Comparison of ENCODE assay signal across 13 cellular contexts in genomic region chr12:109892748-109893147, GRCh38. TPM values are rescaled to one million over a fixed set of nuclear protein-coding genes. Genes with fewer than 3 reads are reported as not detected.
DNase-seq lines count a peak whose midpoint lies in the region; ATAC-seq and TF ChIP-seq lines count a peak whose summit lies in the region.
"Had no signal": no experiment of that assay in that cellular context is flagged by ENCODE, and none has a peak within 500 bp of the region (broad histone marks: within the 10 kb centered on the region; RNA-seq: fewer than 3 reads in every experiment).

No MANE protein-coding gene starts in this region.

- no peak for DNase-seq in activated CD4-positive, CD25-positive, alpha-beta regulatory T cell treated with anti-CD3 and anti-CD28 coated beads, Interleukin-2, amount 50 U/mL, for 72 hours
- DNase-seq in neuronal stem cell (ENCODE audit: low spot score) (no peak), lower lobe of right lung (no peak), kidney glomerular epithelial cell (lab: John Stamatoyannopoulos, UW) (no peak), brain microvascular endothelial cell (no peak)
- DNase-seq: activated T-cell treated with anti-CD3 and anti-CD28 coated beads, Interleukin-2, amount 50 U/mL, for 1 hour; NCI-H2171; SK-N-SH; stimulated activated CD4-positive, alpha-beta T cell treated with anti-CD3 and anti-CD28 coated beads, Interleukin-4, amount 100 ng/mL, for 24 hours had no signal

- H3K14ac ChIP-seq in neuronal stem cell (ENCODE audit: low read length) = no peak overlapping the region

- no peak for TF ChIP-seq CTCF in lower lobe of right lung (IDR thresholded peaks at IDR 0.05)
- no peak for TF ChIP-seq CTCF in brain microvascular endothelial cell (IDR thresholded peaks at IDR 0.05; ENCODE audit: low read depth, low read length, missing control alignments)

- no peaks in the 10 kb centered on the region for H3K79me1 ChIP-seq in neuronal stem cell (ENCODE audit: low read depth, low read length)

- ATAC-seq in activated CD4-positive, CD25-positive, alpha-beta regulatory T cell treated with anti-CD3 and anti-CD28 coated beads, Interleukin-2, amount 50 U/mL, for 24 hours = peak; percentile 25 to 31
- ATAC-seq in GM21723 (IDR thresholded peaks at IDR 0.05; ENCODE audit: unreplicated experiment) (peak; percentile 70), HG03571 (IDR thresholded peaks at IDR 0.05; ENCODE audit: unreplicated experiment) (peak; percentile 58), lower lobe of right lung (no peak)
- ATAC-seq: A549 had no signal

- H2BK12ac ChIP-seq in neuronal stem cell (ENCODE audit: low read length) = no peak overlapping the region

- H3K4me1 ChIP-seq in neuronal stem cell (ENCODE audit: control insufficient read depth in 2 of 2, insufficient read depth in 1 of 2, low read depth in 1 of 2, low read length in 2 of 2) (peaks cover 0 to 2% of the 10 kb centered on the region in 2 donors), lower lobe of right lung (peaks cover 13% of the 10 kb centered on the region)

- no peak overlapping the region for H3K18ac ChIP-seq in neuronal stem cell (ENCODE audit: low read length)

- no peak overlapping the region for H2BK15ac ChIP-seq in neuronal stem cell (ENCODE audit: low read length)

- no peak overlapping the region for H3K4ac ChIP-seq in neuronal stem cell (ENCODE audit: low read length)

- no peak overlapping the region for H3K27ac ChIP-seq in neuronal stem cell (replicated peaks; ENCODE audit: low read length)
- no peak overlapping the region for H3K27ac ChIP-seq in lower lobe of right lung
- no peak overlapping the region for H3K27ac ChIP-seq in brain microvascular endothelial cell
- H3K27ac ChIP-seq: A549 had no signal

- H2AK5ac ChIP-seq in neuronal stem cell (ENCODE audit: low read depth, low read length) = no peak overlapping the region

- intact Hi-C loops in lower lobe of right lung (cut with DNase I) = no loop called here

- H4K8ac ChIP-seq in neuronal stem cell (ENCODE audit: low read depth, low read length) = no peak overlapping the region

- H3K9me3 ChIP-seq in neuronal stem cell (replicated peaks in 1 of 2; ENCODE audit: control insufficient read depth in 2 of 2, insufficient read depth in 1 of 2, low read depth in 1 of 2, low read length in 2 of 2) (no peaks in the 10 kb centered on the region), lower lobe of right lung (no peaks in the 10 kb centered on the region)
- H3K9me3 ChIP-seq: A549, SK-N-SH had no signal

- H3K36me3 ChIP-seq in neuronal stem cell (replicated peaks in 1 of 2; ENCODE audit: control insufficient read depth in 2 of 2, insufficient read depth in 2 of 2, low read length in 2 of 2) = no peaks in the 10 kb centered on the region
- H3K36me3 ChIP-seq in lower lobe of right lung = no peaks in the 10 kb centered on the region
- H3K36me3 ChIP-seq in brain microvascular endothelial cell (replicated peaks) = no peaks in the 10 kb centered on the region

- H2BK120ac ChIP-seq in neuronal stem cell (ENCODE audit: low read depth, low read length) = no peak overlapping the region

- H3K9ac ChIP-seq in neuronal stem cell (ENCODE audit: low read depth, low read length, poor library complexity) = no peak overlapping the region
- H3K9ac ChIP-seq: SK-N-SH had no signal

- peak overlapping the region; percentile 59 for H3K23ac ChIP-seq in neuronal stem cell (ENCODE audit: low read depth, low read length, poor library complexity)

- H3K4me2 ChIP-seq in neuronal stem cell (ENCODE audit: insufficient read depth, low read length, poor library complexity, severe bottlenecking) = no peak overlapping the region
- H3K4me2 ChIP-seq: A549, SK-N-SH had no signal

- H2AFZ ChIP-seq in neuronal stem cell (ENCODE audit: low read length) = no peak overlapping the region

- H3K27me3 ChIP-seq in neuronal stem cell (ENCODE audit: control insufficient read depth in 3 of 3, insufficient read depth in 3 of 3, low read depth in 1 of 3, low read length in 3 of 3) = peaks cover 0 to 10% (median 0%) of the 10 kb centered on the region in 3 experiments
- no peaks in the 10 kb centered on the region for H3K27me3 ChIP-seq in lower lobe of right lung (ENCODE audit: low read depth)
- H3K27me3 ChIP-seq in brain microvascular endothelial cell (replicated peaks) = no peaks in the 10 kb centered on the region

- peak overlapping the region; percentile 68 for H2BK5ac ChIP-seq in neuronal stem cell (ENCODE audit: low read length)

- WGBS in neuronal stem cell (ENCODE audit: extremely low coverage in 2 of 2, insufficient read length in 2 of 2, insufficient replicate concordance in 1 of 2), 2 donors = no CpG with 5 or more reads among the region's 4 CpGs

- H3K4me3 ChIP-seq in neuronal stem cell (ENCODE audit: low read length in 2 of 2) (no peak overlapping the region), lower lobe of right lung (no peak overlapping the region), brain microvascular endothelial cell (ENCODE audit: low read depth, low read length) (no peak overlapping the region)
- H3K4me3 ChIP-seq: A549 had no signal

- H4K91ac ChIP-seq in neuronal stem cell (ENCODE audit: low read depth, low read length, poor library complexity) = no peak overlapping the region

- in situ Hi-C loops in brain microvascular endothelial cell (cut with HindIII; ENCODE audit: low pct_ligation_motif_present, low sequenced_read_pairs) = no loop called here

RNA-seq across cellular contexts. Expression of gene TCHP, which starts 7.3 kb away (rescaled TPM):
- 17.3 TPM for polyA plus RNA-seq in neuronal stem cell (2013, experiment 1 of 2)
- polyA plus RNA-seq in neuronal stem cell (2013, experiment 2 of 2) = 17.6 TPM
- total RNA-seq in lower lobe of right lung = 16.8 TPM

RNA-seq across cellular contexts. Expression of gene GLTP, which starts 12.4 kb away (rescaled TPM):
- 23.7 TPM for polyA plus RNA-seq in neuronal stem cell (2013, experiment 1 of 2)
- 24.7 TPM for polyA plus RNA-seq in neuronal stem cell (2013, experiment 2 of 2)
- total RNA-seq in lower lobe of right lung = 45.3 TPM

RNA-seq across cellular contexts. Expression of gene TRPV4, which starts 59.5 kb away (rescaled TPM):
- polyA plus RNA-seq in neuronal stem cell (2013, experiment 1 of 2) = 3.5 TPM
- 3.6 TPM for polyA plus RNA-seq in neuronal stem cell (2013, experiment 2 of 2)
- 7.7 TPM for total RNA-seq in lower lobe of right lung

Comparison
In these comparisons a context has a peak if more than half of its experiments do, and no peak if none do; other contexts are left out.
1. ATAC-seq: peak in activated CD4-positive, CD25-positive, alpha-beta regulatory T cell treated with anti-CD3 and anti-CD28 coated beads, Interleukin-2, amount 50 U/mL, for 24 hours (2 of 2), GM21723 (single experiment) and HG03571 (single experiment); none in lower lobe of right lung (0 of 2).